ENCODE assay signal across 8 cellular contexts in genomic region chr3:123448503-123449091, GRCh38. TPM values are rescaled to one million over a fixed set of nuclear protein-coding genes. Genes with fewer than 3 reads are reported as not detected.
DNase-seq lines count a peak whose midpoint lies in the region; ATAC-seq and TF ChIP-seq lines count a peak whose summit lies in the region.

Gene ADCY5 (minus strand): TSS chr3:123449090. CDS start chr3:123448545, 545 bp downstream.

- TF ChIP-seq POLR2A in Peyer's patch (IDR thresholded peaks at IDR 0.05): no peak

- H3K4me3 Mint-ChIP-seq in naive thymus-derived CD4-positive, alpha-beta T cell: peak within 1 kb of the TSS in 9 of 10 donors; percentile 2 to 71 (median 32)

- POLR2A ChIA-PET in naive thymus-derived CD4-positive, alpha-beta T cell (lab: Charles Lee): no interaction called here

- H3K27ac Mint-ChIP-seq in naive thymus-derived CD4-positive, alpha-beta T cell: no peak within 1 kb of the TSS

- H3K27me3 Mint-ChIP-seq in naive thymus-derived CD4-positive, alpha-beta T cell: peaks cover 52 to 68% (median 59%) of the 10 kb centered on the region in 5 donors

- WGBS in esophagus, 2 donors: 2% methylated on average over 66 to 71 of the region's 71 CpGs

- H3K9me3 ChIP-seq in Peyer's patch (no peaks in the 10 kb centered on the region), esophagus (ENCODE audit: control insufficient read depth in 2 of 2, insufficient read depth in 1 of 2, low read depth in 1 of 2, low read length in 1 of 2) (no peaks in the 10 kb centered on the region)
- H3K9me3 ChIP-seq in naive thymus-derived CD4-positive, alpha-beta T cell (ENCODE audit: control insufficient read depth in 2 of 3, low read length in 3 of 3): no peaks in the 10 kb centered on the region

- H3K4me3 ChIP-seq in GM06990 (replicated peaks; ENCODE audit: low read depth, low read length) (peak within 1 kb of the TSS; percentile 43), Peyer's patch (peak within 1 kb of the TSS; percentile 37 to 64 (median 53)), esophagus (ENCODE audit: low read depth in 1 of 2, low read length in 2 of 2) (peak within 1 kb of the TSS; percentile 57 to 62)
- H3K4me3 ChIP-seq in naive thymus-derived CD4-positive, alpha-beta T cell (ENCODE audit: low read length): peak within 1 kb of the TSS; percentile 46

- no peak for TF ChIP-seq CTCF in GM06990 (IDR thresholded peaks at IDR 0.05; ENCODE audit: insufficient read depth, low read length, poor library complexity, severe bottlenecking)
- TF ChIP-seq CTCF in Peyer's patch (IDR thresholded peaks at IDR 0.05): no peak

- DNase-seq in GM06990 (ENCODE audit: extremely low read depth, insufficient read length) (no peak), Peyer's patch (peak in 1 of 3 donors; percentile 66), NCI-H187 treated with DMSO at 0.1 percent for 48 hours (lab: John Stamatoyannopoulos, UW) (no peak), NCI-H2029 (lab: John Stamatoyannopoulos, UW) (no peak)
- DNase-seq in naive thymus-derived CD4-positive, alpha-beta T cell: peak in 1 of 9 donors; percentile 10

- H3K9me3 Mint-ChIP-seq in naive thymus-derived CD4-positive, alpha-beta T cell: peaks cover 0 to 2% (median 0%) of the 10 kb centered on the region in 11 donors

- H3K36me3 Mint-ChIP-seq in naive thymus-derived CD4-positive, alpha-beta T cell: peaks cover 0 to 4% (median 0%) of the 10 kb centered on the region in 5 donors

- peaks cover 0 to 25% (median 7%) of the 10 kb centered on the region in 4 donors for H3K4me1 ChIP-seq in Peyer's patch
- peaks cover 0 to 8% of the 10 kb centered on the region in 2 donors for H3K4me1 ChIP-seq in esophagus (ENCODE audit: control insufficient read depth in 2 of 2, insufficient read depth in 2 of 2, low read length in 1 of 2)
- H3K4me1 ChIP-seq in naive thymus-derived CD4-positive, alpha-beta T cell (ENCODE audit: control insufficient read depth in 2 of 2, insufficient read depth in 2 of 2, low read length in 2 of 2): no peaks in the 10 kb centered on the region

- intact Hi-C loops in naive thymus-derived CD4-positive, alpha-beta T cell (cut with micrococcal nuclease): loop anchor here (1.0 to 2.0 kb wide), 3 partner anchors 41 to 111 kb away; no protein-coding TSS in a partner anchor

- peak; percentile 10 for ATAC-seq in naive thymus-derived CD4-positive, alpha-beta T cell
- ATAC-seq in HG03442 (IDR thresholded peaks at IDR 0.05; ENCODE audit: unreplicated experiment) (no peak), HG02759 (IDR thresholded peaks at IDR 0.05; ENCODE audit: unreplicated experiment) (no peak)

- H3K27ac ChIP-seq in Peyer's patch: peak within 1 kb of the TSS; percentile 40 to 87 (median 72)
- H3K27ac ChIP-seq in esophagus (ENCODE audit: low read depth in 2 of 2, low read length in 1 of 2): peak within 1 kb of the TSS; percentile 62 to 72
- no peak within 1 kb of the TSS for H3K27ac ChIP-seq in naive thymus-derived CD4-positive, alpha-beta T cell (ENCODE audit: low read depth, low read length)

- H3K4me1 Mint-ChIP-seq in naive thymus-derived CD4-positive, alpha-beta T cell: peaks cover 0 to 17% (median 5%) of the 10 kb centered on the region in 7 donors

- H3K27me3 ChIP-seq in GM06990 (replicated peaks; ENCODE audit: control insufficient read depth, insufficient read depth, low read length) (peaks cover 3% of the 10 kb centered on the region), Peyer's patch (peaks cover 0 to 6% of the 10 kb centered on the region in 2 donors), esophagus (ENCODE audit: control insufficient read depth in 1 of 2, insufficient read depth in 2 of 2, low read length in 2 of 2) (peaks cover 0 to 9% of the 10 kb centered on the region in 2 donors)
- H3K27me3 ChIP-seq in naive thymus-derived CD4-positive, alpha-beta T cell (ENCODE audit: control insufficient read depth in 2 of 2, insufficient read depth in 2 of 2, low read length in 2 of 2): no peaks in the 10 kb centered on the region

- H3K36me3 ChIP-seq in GM06990 (ENCODE audit: control insufficient read depth, insufficient read depth, low read length): no peaks in the 10 kb centered on the region
- no peaks in the 10 kb centered on the region for H3K36me3 ChIP-seq in Peyer's patch
- no peaks in the 10 kb centered on the region for H3K36me3 ChIP-seq in esophagus (ENCODE audit: control insufficient read depth in 2 of 2, insufficient read depth in 2 of 2, low read length in 1 of 2)
- H3K36me3 ChIP-seq in naive thymus-derived CD4-positive, alpha-beta T cell (ENCODE audit: control insufficient read depth in 2 of 3, insufficient read depth in 3 of 3, low read length in 3 of 3): no peaks in the 10 kb centered on the region

- CTCF ChIA-PET in naive thymus-derived CD4-positive, alpha-beta T cell (lab: Charles Lee): interaction anchor here (1.1 kb wide), 1 partner anchor 114 kb away, joined by 3 read pairs; no protein-coding TSS in a partner anchor

RNA-seq across cellular contexts. Expression of gene ADCY5, which starts in this region (rescaled TPM):
- total RNA-seq in Peyer's patch: 10 to 100 TPM in 2 of 4 donors, 1 to 10 TPM in 2; 3.5 to 44.6 (median 14.5) TPM
- 1 to 10 TPM; 4.4 to 5.0 TPM for polyA plus RNA-seq in esophagus
- total RNA-seq in naive thymus-derived CD4-positive, alpha-beta T cell: not detected
- polyA plus RNA-seq in naive thymus-derived CD4-positive, alpha-beta T cell: under 1 TPM in 1 of 2 donors, not detected in 1; 0.07 TPM

Comparison
In these comparisons a context has a peak if more than half of its experiments do, and no peak if none do; other contexts are left out.
1. RNA of gene ADCY5 (polyA plus RNA-seq): 4.4 to 5.0 TPM in esophagus; 0.07 TPM in naive thymus-derived CD4-positive, alpha-beta T cell; every median in the first group is over 4 times any median in the second.
2. Peak in ATAC-seq and H3K4me3 ChIP-seq in naive thymus-derived CD4-positive, alpha-beta T cell; RNA of the gene not detected or under 1 TPM.
3. Peak in every context shown above with its lines, with median percentiles within 50 percentile points of each other: H3K4me3 ChIP-seq.